ENCODE assay signal across 9 cellular contexts in genomic region chr22:21791635-21792625, GRCh38. TPM values are rescaled to one million over a fixed set of nuclear protein-coding genes. Genes with fewer than 3 reads are reported as not detected.
DNase-seq lines count a peak whose midpoint lies in the region; ATAC-seq and TF ChIP-seq lines count a peak whose summit lies in the region.
"Had no signal": no experiment of that assay in that cellular context is flagged by ENCODE, and none has a peak within 500 bp of the region (broad histone marks: within the 10 kb centered on the region; RNA-seq: fewer than 3 reads in every experiment).

No MANE protein-coding gene starts in this region.

- TF ChIP-seq POLR2A in esophagus muscularis mucosa (IDR thresholded peaks at IDR 0.05; ENCODE audit: low read depth) (no peak), adrenal gland (IDR thresholded peaks at IDR 0.05) (no peak)

- no peak for TF ChIP-seq EP300 in esophagus muscularis mucosa (IDR thresholded peaks at IDR 0.05)

- H3K36me3 ChIP-seq in esophagus muscularis mucosa (peaks cover 8 to 81% (median 44%) of the 10 kb centered on the region in 4 donors), adrenal gland (replicated peaks in 1 of 2) (peaks cover 0 to 45% of the 10 kb centered on the region in 2 donors)
- H3K36me3 ChIP-seq: colonic mucosa had no signal

- H3K4me3 ChIP-seq in esophagus muscularis mucosa (no peak overlapping the region), adrenal gland (no peak overlapping the region)
- H3K4me3 ChIP-seq: colonic mucosa had no signal

- intact Hi-C loops in esophagus muscularis mucosa (cut with DNase I) (no loop called here), adrenal gland (cut with DNase I) (no loop called here)

- H3K9me3 ChIP-seq in esophagus muscularis mucosa (no peaks in the 10 kb centered on the region), adrenal gland (replicated peaks in 1 of 3) (no peaks in the 10 kb centered on the region)
- H3K9me3 ChIP-seq: colonic mucosa had no signal

- WGBS in esophagus muscularis mucosa, result 80% methylated on average over 11 of the region's 11 CpGs
- WGBS in adrenal gland, 4 donors, result 66 to 80% (median 72%) methylated on average over 10 to 11 of the region's 11 CpGs

- H3K27ac ChIP-seq in esophagus muscularis mucosa (replicated peaks in 1 of 4) (no peak overlapping the region), adrenal gland (peak overlapping the region in 2 of 5 donors; percentile 8 to 54)
- H3K27ac ChIP-seq: colonic mucosa had no signal

- peak; percentile 12 for DNase-seq in M059J (ENCODE audit: low read depth)
- peak; percentile 19 for DNase-seq in astrocyte of the hippocampus (ENCODE audit: low read depth, low spot score)
- peak; percentile 18 to 19 for DNase-seq in stimulated activated CD4-positive, alpha-beta T cell treated with anti-CD3 and anti-CD28 coated beads, Interleukin-1b, Interleukin-23, amount 100 ng/mL, for 4 hours (ENCODE audit: low read depth in 2 of 2)
- DNase-seq in esophagus muscularis mucosa (ENCODE audit: extremely low spot score), result no peak
- no peak for DNase-seq in adrenal gland
- DNase-seq in AG08396 (ENCODE audit: low spot score), result no peak
- no peak for DNase-seq in NCI-H1694 (lab: John Stamatoyannopoulos, UW)
- DNase-seq: colonic mucosa had no signal

- H3K27me3 ChIP-seq in esophagus muscularis mucosa (no peaks in the 10 kb centered on the region), adrenal gland (no peaks in the 10 kb centered on the region)
- H3K27me3 ChIP-seq: colonic mucosa had no signal

- H3K4me1 ChIP-seq in esophagus muscularis mucosa, result peaks cover 0 to 4% (median 1%) of the 10 kb centered on the region in 4 donors
- peaks cover 0 to 10% of the 10 kb centered on the region in 2 donors for H3K4me1 ChIP-seq in adrenal gland (replicated peaks in 1 of 2)
- H3K4me1 ChIP-seq: colonic mucosa had no signal

- ATAC-seq in GM18870 (IDR thresholded peaks at IDR 0.05; ENCODE audit: unreplicated experiment), result peak; percentile 55

- TF ChIP-seq CTCF in esophagus muscularis mucosa (IDR thresholded peaks at IDR 0.05), result no peak
- TF ChIP-seq CTCF in adrenal gland (IDR thresholded peaks at IDR 0.05), result no peak

RNA-seq across cellular contexts. Expression of gene YPEL1, which starts 56.3 kb away (rescaled TPM):
- 1.2 and 2.4 TPM in 2 replicates for total RNA-seq in M059J (2014; rRNA removed; shearing (Covaris generic))
- total RNA-seq in esophagus muscularis mucosa (10 to 100 TPM; 12.0 to 30.7 (median 16.5) TPM), adrenal gland (10 to 100 TPM in 1 of 8 donors, 1 to 10 TPM in 7; 1.1 to 19.4 (median 3.3) TPM)
- 1 to 10 TPM in 2 of 3 donors, under 1 TPM in 1; 0.84 to 4.4 (median 1.8) TPM for polyA plus RNA-seq in adrenal gland

Comparison
In these comparisons a context has a peak if more than half of its experiments do, and no peak if none do; other contexts are left out.
1. DNase-seq: peak in M059J (single experiment), astrocyte of the hippocampus (single experiment) and stimulated activated CD4-positive, alpha-beta T cell treated with anti-CD3 and anti-CD28 coated beads, Interleukin-1b, Interleukin-23, amount 100 ng/mL, for 4 hours (2 of 2); none in esophagus muscularis mucosa (single experiment), adrenal gland (0 of 7), AG08396 (single experiment) and NCI-H1694 (single experiment).